ENCODE assay signal across 11 cellular contexts in genomic region chr3:81744366-81744765, GRCh38. TPM values are rescaled to one million over a fixed set of nuclear protein-coding genes. Genes with fewer than 3 reads are reported as not detected.
DNase-seq lines count a peak whose midpoint lies in the region; ATAC-seq, FAIRE-seq and TF ChIP-seq lines count a peak whose summit lies in the region.
"Had no signal": no experiment of that assay in that cellular context is flagged by ENCODE, and none has a peak within 500 bp of the region (broad histone marks: within the 10 kb centered on the region; RNA-seq: fewer than 3 reads in every experiment).

No MANE protein-coding gene starts in this region.

- TF ChIP-seq POLR2A in body of pancreas (IDR thresholded peaks at IDR 0.05), result no peak

- H3K4me1 ChIP-seq in body of pancreas, result peaks cover 24% of the 10 kb centered on the region
- peaks cover 6 to 7% of the 10 kb centered on the region in 2 donors for H3K4me1 ChIP-seq in kidney (ENCODE audit: control insufficient read depth in 1 of 2, insufficient read depth in 1 of 2, low read depth in 1 of 2, low read length in 2 of 2)
- H3K4me1 ChIP-seq in tibial artery, result peaks cover 0 to 86% (median 23%) of the 10 kb centered on the region in 4 donors
- no peaks in the 10 kb centered on the region for H3K4me1 ChIP-seq in small intestine (ENCODE audit: control insufficient read depth in 2 of 2, insufficient read depth in 1 of 2, low read depth in 1 of 2, low read length in 1 of 2)

- H3K27ac ChIP-seq in body of pancreas, result peak overlapping the region in 2 of 4 donors; percentile 18 to 22
- H3K27ac ChIP-seq in kidney (ENCODE audit: low read depth in 2 of 2, low read length in 2 of 2), result peak overlapping the region in 1 of 2 donors; percentile 82
- peak overlapping the region; percentile 78 to 87 for H3K27ac ChIP-seq in tibial artery
- no peak overlapping the region for H3K27ac ChIP-seq in small intestine (ENCODE audit: low read depth in 1 of 2, low read length in 1 of 2)

- FAIRE-seq in HTR-8/SVneo (lab: Jason Lieb, UNC), result peak; percentile 72
- FAIRE-seq in kidney (lab: Jason Lieb, UNC), result peak; percentile 11
- FAIRE-seq in small intestine (lab: Jason Lieb, UNC), result no peak
- FAIRE-seq: GM19239 had no signal

- H3K9me3 ChIP-seq in body of pancreas (no peaks in the 10 kb centered on the region), kidney (ENCODE audit: control insufficient read depth in 1 of 2, low read length in 2 of 2) (no peaks in the 10 kb centered on the region), tibial artery (no peaks in the 10 kb centered on the region), small intestine (ENCODE audit: control insufficient read depth, low read depth) (no peaks in the 10 kb centered on the region)

- ATAC-seq in body of pancreas (peak; percentile 81), HG02678 (IDR thresholded peaks at IDR 0.05; ENCODE audit: unreplicated experiment) (no peak), GM21737 (IDR thresholded peaks at IDR 0.05; ENCODE audit: unreplicated experiment) (no peak), GM21786 (IDR thresholded peaks at IDR 0.05; ENCODE audit: unreplicated experiment) (no peak)

- DNase-seq in HTR-8/SVneo (ENCODE audit: insufficient read length, low spot score) (no peak), body of pancreas (peak in 1 of 4 donors; percentile 14), kidney (no peak), tibial artery (no peak), small intestine (no peak)
- DNase-seq: endodermal cell, KBM-7 had no signal

- no peak overlapping the region for H3K9ac ChIP-seq in kidney (ENCODE audit: low read length in 2 of 2)

- intact Hi-C loops in body of pancreas (cut with DNase I), result no loop called here
- intact Hi-C loops in kidney (cut with DNase I), result no loop called here
- intact Hi-C loops in tibial artery (cut with DNase I; ENCODE audit: low total_unique reads), result no loop called here

- no peaks in the 10 kb centered on the region for H3K36me3 ChIP-seq in body of pancreas (replicated peaks in 1 of 2; ENCODE audit: insufficient read depth in 1 of 2, low read depth in 2 of 2)
- H3K36me3 ChIP-seq in kidney (ENCODE audit: control insufficient read depth in 1 of 2, insufficient read depth in 2 of 2, low read length in 2 of 2), result no peaks in the 10 kb centered on the region
- no peaks in the 10 kb centered on the region for H3K36me3 ChIP-seq in tibial artery
- no peaks in the 10 kb centered on the region for H3K36me3 ChIP-seq in small intestine (ENCODE audit: control insufficient read depth in 2 of 2, insufficient read depth in 2 of 2, low read length in 2 of 2)

- no peaks in the 10 kb centered on the region for H3K27me3 ChIP-seq in body of pancreas
- H3K27me3 ChIP-seq in tibial artery, result no peaks in the 10 kb centered on the region
- H3K27me3 ChIP-seq in small intestine (ENCODE audit: control insufficient read depth in 2 of 2, insufficient read depth in 2 of 2, low read length in 2 of 2), result no peaks in the 10 kb centered on the region

- H3K4me3 ChIP-seq in body of pancreas (no peak overlapping the region), kidney (ENCODE audit: low read length in 2 of 2) (no peak overlapping the region), tibial artery (no peak overlapping the region), small intestine (ENCODE audit: low read depth in 1 of 2, low read length in 2 of 2) (no peak overlapping the region)

- TF ChIP-seq CTCF in body of pancreas (IDR thresholded peaks at IDR 0.05) (no peak), kidney (IDR thresholded peaks at IDR 0.05; ENCODE audit: borderline replicate concordance, extremely low read depth, insufficient read depth) (no peak), tibial artery (IDR thresholded peaks at IDR 0.05) (no peak)

RNA-seq across cellular contexts. Expression of gene GBE1, which starts 17.1 kb away (rescaled TPM):
- total RNA-seq in body of pancreas (10 to 100 TPM in 1 of 2 donors, 1 to 10 TPM in 1; 9.6 to 15.8 TPM), kidney (36.2 TPM)
- polyA plus RNA-seq in kidney (ENCODE audit: insufficient read depth, low read depth, low replicate concordance) (29.3 TPM), small intestine (10 to 100 TPM in 1 of 3 donors, 1 to 10 TPM in 2; 8.9 to 14.3 (median 10.0) TPM)

Comparison
In these comparisons a context has a peak if more than half of its experiments do, and no peak if none do; other contexts are left out.
1. H3K27ac ChIP-seq: peak in tibial artery (2 of 2); none in small intestine (0 of 2).